ENCODE assay signal across 9 cellular contexts in genomic region chr11:68549789-68550484, GRCh38.
A peak's percentile ranks its signal among the peaks of the same experiment; 100 is the strongest.
DNase-seq lines count a peak whose midpoint lies in the region; ATAC-seq and TF ChIP-seq lines count a peak whose summit lies in the region.
"Had no signal": no experiment of that assay in that cellular context is flagged by ENCODE, and none has a peak within 500 bp of the region (broad histone marks: within the 10 kb centered on the region; RNA-seq: fewer than 3 reads in every experiment).

No MANE protein-coding gene starts in this region.

- no peak for TF ChIP-seq POLR2A in gastrocnemius medialis (IDR thresholded peaks at IDR 0.05)

- no peak overlapping the region for H2BK5ac ChIP-seq in neuronal stem cell (ENCODE audit: low read length)

- no peaks in the 10 kb centered on the region for H3K27me3 Mint-ChIP-seq in CD4-positive, alpha-beta memory T cell
- no peaks in the 10 kb centered on the region for H3K27me3 Mint-ChIP-seq in T-cell

- H2AK5ac ChIP-seq in neuronal stem cell (ENCODE audit: low read depth, low read length), result no peak overlapping the region

- H3K4me3 Mint-ChIP-seq in CD4-positive, alpha-beta memory T cell, result peak overlapping the region in 7 of 8 donors; percentile 49 to 78 (median 65)
- H3K4me3 Mint-ChIP-seq in T-cell, result peak overlapping the region; percentile 0 to 58 (median 45)

- in situ Hi-C loops in gastrocnemius medialis (cut with MboI; ENCODE audit: low sequenced_read_pairs in 4 of 4), result no loop called here

- CTCF ChIA-PET in CD4-positive, alpha-beta memory T cell (lab: Charles Lee; ENCODE audit: partially characterized antibody), result interaction anchor here (0.9 kb wide), 1 partner anchor 33 kb away, joined by 4 read pairs; no protein-coding TSS in a partner anchor
- CTCF ChIA-PET in T-cell (lab: Charles Lee), result no interaction called here

- POLR2A ChIA-PET in CD4-positive, alpha-beta memory T cell (lab: Charles Lee; ENCODE audit: partially characterized antibody), result no interaction called here
- POLR2A ChIA-PET in T-cell (lab: Charles Lee), result no interaction called here

- no peaks in the 10 kb centered on the region for H3K9me3 ChIP-seq in CD4-positive, alpha-beta memory T cell (ENCODE audit: control insufficient read depth in 1 of 2, low read length in 2 of 2)
- H3K9me3 ChIP-seq in gastrocnemius medialis (no peaks in the 10 kb centered on the region), neuronal stem cell (replicated peaks in 1 of 2; ENCODE audit: control insufficient read depth in 2 of 2, insufficient read depth in 1 of 2, low read depth in 1 of 2, low read length in 2 of 2) (no peaks in the 10 kb centered on the region)

- DNase-seq in CD4-positive, alpha-beta memory T cell, result no peak
- DNase-seq in T-cell (no peak), fibroblast of gingiva (ENCODE audit: low read depth) (peak; percentile 39), gastrocnemius medialis (no peak), DMS53 (lab: John Stamatoyannopoulos, UW) (no peak), neuronal stem cell (ENCODE audit: low spot score) (no peak), NCI-H1436 treated with DMSO at 0.1 percent for 48 hours (lab: John Stamatoyannopoulos, UW) (no peak)
- DNase-seq: NCI-H1417 had no signal

- H3K4me1 ChIP-seq in CD4-positive, alpha-beta memory T cell (ENCODE audit: insufficient read depth, low read length), result peaks cover 59% of the 10 kb centered on the region
- H3K4me1 ChIP-seq in gastrocnemius medialis (peaks cover 52 to 55% of the 10 kb centered on the region in 2 donors), neuronal stem cell (ENCODE audit: control insufficient read depth in 2 of 2, insufficient read depth in 1 of 2, low read depth in 1 of 2, low read length in 2 of 2) (no peaks in the 10 kb centered on the region)

- H3K14ac ChIP-seq in neuronal stem cell (ENCODE audit: low read length), result no peak overlapping the region

- no peak for TF ChIP-seq CTCF in gastrocnemius medialis (IDR thresholded peaks at IDR 0.05 in 4 of 5, conservative IDR thresholded peaks at IDR 0.05 in 1 of 5)

- peak overlapping the region; percentile 25 for H3K27ac ChIP-seq in CD4-positive, alpha-beta memory T cell (ENCODE audit: low read depth, low read length)
- H3K27ac ChIP-seq in gastrocnemius medialis (peak overlapping the region; percentile 53 to 86 (median 84)), neuronal stem cell (replicated peaks; ENCODE audit: low read length) (no peak overlapping the region)

- ATAC-seq in T-cell (replicated peaks in 1 of 4) (peak; percentile 39 to 55 (median 51)), gastrocnemius medialis (no peak), HG03097 (IDR thresholded peaks at IDR 0.05; ENCODE audit: low FRiP score, unreplicated experiment) (no peak)

- H3K27ac Mint-ChIP-seq in CD4-positive, alpha-beta memory T cell, result peak overlapping the region; percentile 62 to 92 (median 81)
- H3K27ac Mint-ChIP-seq in T-cell, result peak overlapping the region; percentile 71 to 88

- peaks cover 3% of the 10 kb centered on the region for H3K79me1 ChIP-seq in neuronal stem cell (ENCODE audit: low read depth, low read length)

- H3K4me2 ChIP-seq in neuronal stem cell (ENCODE audit: insufficient read depth, low read length, poor library complexity, severe bottlenecking), result no peak overlapping the region

- WGBS in neuronal stem cell (ENCODE audit: extremely low coverage in 2 of 2, insufficient read length in 2 of 2, insufficient replicate concordance in 1 of 2), 2 donors, result no CpG with 5 or more reads among the region's 11 CpGs

- H2BK12ac ChIP-seq in neuronal stem cell (ENCODE audit: low read length), result no peak overlapping the region

- no peak overlapping the region for H2AFZ ChIP-seq in neuronal stem cell (ENCODE audit: low read length)

- intact Hi-C loops in CD4-positive, alpha-beta memory T cell (cut with micrococcal nuclease), result no loop called here
- intact Hi-C loops in gastrocnemius medialis (cut with DNase I; ENCODE audit: low total_unique reads), result loop anchor here (2.0 kb wide), 1 partner anchor 15 kb away; no protein-coding TSS in a partner anchor

- no peak overlapping the region for H4K91ac ChIP-seq in neuronal stem cell (ENCODE audit: low read depth, low read length, poor library complexity)

- no peak overlapping the region for H4K8ac ChIP-seq in neuronal stem cell (ENCODE audit: low read depth, low read length)

- no peaks in the 10 kb centered on the region for H3K9me3 Mint-ChIP-seq in CD4-positive, alpha-beta memory T cell
- H3K9me3 Mint-ChIP-seq in T-cell, result no peaks in the 10 kb centered on the region

- H3K18ac ChIP-seq in neuronal stem cell (ENCODE audit: low read length), result no peak overlapping the region

- no peak overlapping the region for H3K23ac ChIP-seq in neuronal stem cell (ENCODE audit: low read depth, low read length, poor library complexity)

- H3K9ac ChIP-seq in neuronal stem cell (ENCODE audit: low read depth, low read length, poor library complexity), result no peak overlapping the region

- H3K36me3 ChIP-seq in CD4-positive, alpha-beta memory T cell (ENCODE audit: insufficient read depth, low read length), result peaks cover 68% of the 10 kb centered on the region
- H3K36me3 ChIP-seq in gastrocnemius medialis (peaks cover 0 to 24% of the 10 kb centered on the region in 2 donors), neuronal stem cell (replicated peaks in 1 of 2; ENCODE audit: control insufficient read depth in 2 of 2, insufficient read depth in 2 of 2, low read length in 2 of 2) (peaks cover 18 to 96% of the 10 kb centered on the region in 2 donors)

- peaks cover 59 to 86% of the 10 kb centered on the region in 2 donors for H3K36me3 Mint-ChIP-seq in CD4-positive, alpha-beta memory T cell
- peaks cover 54% of the 10 kb centered on the region for H3K36me3 Mint-ChIP-seq in T-cell

- H3K4me1 Mint-ChIP-seq in CD4-positive, alpha-beta memory T cell, result peaks cover 58 to 84% (median 69%) of the 10 kb centered on the region in 4 donors
- H3K4me1 Mint-ChIP-seq in T-cell, result peaks cover 75 to 83% (median 77%) of the 10 kb centered on the region in 3 donors

- no peaks in the 10 kb centered on the region for H3K27me3 ChIP-seq in CD4-positive, alpha-beta memory T cell (ENCODE audit: insufficient read depth, low read length)
- H3K27me3 ChIP-seq in gastrocnemius medialis, result no peaks in the 10 kb centered on the region
- H3K27me3 ChIP-seq in neuronal stem cell (ENCODE audit: control insufficient read depth in 3 of 3, insufficient read depth in 3 of 3, low read depth in 1 of 3, low read length in 3 of 3), result no peaks in the 10 kb centered on the region

- H3K4ac ChIP-seq in neuronal stem cell (ENCODE audit: low read length), result no peak overlapping the region

- no peak overlapping the region for H2BK15ac ChIP-seq in neuronal stem cell (ENCODE audit: low read length)

- no peak overlapping the region for H2BK120ac ChIP-seq in neuronal stem cell (ENCODE audit: low read depth, low read length)

- no peak overlapping the region for H3K4me3 ChIP-seq in CD4-positive, alpha-beta memory T cell (ENCODE audit: low read length in 2 of 2)
- H3K4me3 ChIP-seq in gastrocnemius medialis (no peak overlapping the region), neuronal stem cell (ENCODE audit: low read length in 2 of 2) (no peak overlapping the region)

Comparison
In these comparisons a context has a peak if more than half of its experiments do, and no peak if none do; other contexts are left out.
1. ATAC-seq: peak in T-cell (4 of 4); none in gastrocnemius medialis (0 of 2) and HG03097 (single experiment).